14 cellular contexts compared by ENCODE assay signal in the genomic region with DNA sequence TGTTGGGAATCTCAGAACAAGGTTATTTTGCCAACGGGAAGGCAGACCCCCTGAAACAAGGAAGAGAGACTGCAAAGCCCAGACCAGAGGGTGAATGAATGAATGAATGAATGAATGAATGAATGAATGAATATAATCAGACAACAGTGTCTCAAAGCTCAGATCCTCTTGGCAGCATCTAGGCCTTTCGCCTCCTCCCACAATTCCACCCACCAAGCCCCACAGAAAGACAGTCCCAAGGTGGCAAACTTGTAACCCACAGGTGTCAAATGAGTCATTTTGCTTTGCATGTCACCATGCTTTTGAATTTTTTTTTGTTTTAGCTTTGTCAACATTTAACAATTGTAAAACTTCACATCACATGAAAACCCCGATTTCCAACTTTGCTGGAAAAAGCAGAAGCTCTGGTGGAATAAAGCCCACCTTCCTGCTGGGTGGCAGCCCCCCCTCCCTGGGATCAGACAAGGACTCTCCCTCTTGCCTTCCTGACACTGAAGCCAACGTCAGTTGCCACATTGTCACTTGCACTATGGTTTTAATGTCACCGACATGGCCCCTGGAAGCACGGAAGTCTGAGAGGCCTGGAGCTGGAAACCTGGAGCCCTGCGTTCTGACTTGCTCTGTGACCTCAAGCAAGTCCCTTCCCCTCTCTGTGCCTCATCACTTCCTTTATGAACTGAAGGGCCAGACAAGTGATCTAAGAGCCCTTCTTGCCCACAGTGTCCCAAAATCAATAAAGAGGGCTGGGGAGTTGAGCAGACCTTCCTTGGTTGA.
DNase-seq lines count a peak whose midpoint lies in the region; ATAC-seq and TF ChIP-seq lines count a peak whose summit lies in the region.
"Had no signal": no experiment of that assay in that cellular context is flagged by ENCODE, and none has a peak within 500 bp of the region (broad histone marks: within the 10 kb centered on the region; RNA-seq: fewer than 3 reads in every experiment).

No MANE protein-coding gene starts in this region.

- no peaks in the 10 kb centered on the region for H3K36me3 Mint-ChIP-seq in CD8-positive, alpha-beta T cell
- no peaks in the 10 kb centered on the region for H3K36me3 Mint-ChIP-seq in activated T-cell treated with anti-CD3 and anti-CD28 coated beads, Interleukin-2, amount 50 U/mL, for 72 hours (ENCODE audit: insufficient read depth in 2 of 2)
- H3K36me3 Mint-ChIP-seq: mesothelial cell of epicardium had no signal

- H3K4me3 Mint-ChIP-seq in CD8-positive, alpha-beta T cell: peak overlapping the region; percentile 78
- peak overlapping the region in 1 of 2 donors; percentile 27 for H3K4me3 Mint-ChIP-seq in activated T-cell treated with anti-CD3 and anti-CD28 coated beads, Interleukin-2, amount 50 U/mL, for 72 hours
- H3K4me3 Mint-ChIP-seq: mesothelial cell of epicardium had no signal

- intact Hi-C loops in CD8-positive, alpha-beta T cell (cut with DNase I, micrococcal nuclease): loop anchor here (2.0 kb wide), 2 partner anchors 36 to 42 kb away; no protein-coding TSS in a partner anchor
- intact Hi-C loops in spleen (cut with DNase I; ENCODE audit: low total_unique reads): no loop called here

- DNase-seq in CD8-positive, alpha-beta T cell: peak in 4 of 7 experiments; percentile 34 to 65 (median 49)
- DNase-seq in activated T-cell treated with anti-CD3 and anti-CD28 coated beads, Interleukin-2, amount 50 U/mL, for 72 hours: peak; percentile 41 to 46
- DNase-seq in spleen: peak; percentile 55
- no peak for DNase-seq in glomerular visceral epithelial cell (ENCODE audit: extremely low spot score)
- DNase-seq in WERI-Rb-1: no peak
- DNase-seq: anterior cingulate cortex, NCI-H1436 treated with DMSO at 0.1 percent for 48 hours, NCI-H774, testis had no signal

- H3K27me3 Mint-ChIP-seq in CD8-positive, alpha-beta T cell (ENCODE audit: low read depth): no peaks in the 10 kb centered on the region
- H3K27me3 Mint-ChIP-seq in activated T-cell treated with anti-CD3 and anti-CD28 coated beads, Interleukin-2, amount 50 U/mL, for 72 hours (ENCODE audit: low read depth): no peaks in the 10 kb centered on the region

- no peak for TF ChIP-seq POLR2A in spleen (IDR thresholded peaks at IDR 0.05)

- peak; percentile 56 for ATAC-seq in CD8-positive, alpha-beta T cell
- ATAC-seq in activated T-cell treated with anti-CD3 and anti-CD28 coated beads, Interleukin-2, amount 50 U/mL, for 72 hours (replicated peaks in 1 of 2): peak; percentile 74 to 76
- no peak for ATAC-seq in GM21786 (IDR thresholded peaks at IDR 0.05; ENCODE audit: unreplicated experiment)
- ATAC-seq in GM19328 (IDR thresholded peaks at IDR 0.05; ENCODE audit: unreplicated experiment): no peak

- TF ChIP-seq CTCF in CD8-positive, alpha-beta T cell (IDR thresholded peaks at IDR 0.05): no peak
- TF ChIP-seq CTCF in HEK293 (tag by site-specific recombination; IDR thresholded peaks at IDR 0.05) (no peak), spleen (IDR thresholded peaks at IDR 0.05 in 8 of 11, conservative IDR thresholded peaks at IDR 0.05 in 3 of 11) (no peak), WERI-Rb-1 (IDR thresholded peaks at IDR 0.05; ENCODE audit: low read depth, low read length) (no peak)

- no peaks in the 10 kb centered on the region for H3K9me3 Mint-ChIP-seq in CD8-positive, alpha-beta T cell
- H3K9me3 Mint-ChIP-seq in activated T-cell treated with anti-CD3 and anti-CD28 coated beads, Interleukin-2, amount 50 U/mL, for 72 hours: no peaks in the 10 kb centered on the region
- H3K9me3 Mint-ChIP-seq: mesothelial cell of epicardium had no signal

- H3K27ac ChIP-seq in CD8-positive, alpha-beta T cell (ENCODE audit: low read depth, low read length): peak overlapping the region; percentile 57
- H3K27ac ChIP-seq in HEK293 (ENCODE audit: extremely low read depth, low read depth, low read length) (no peak overlapping the region), spleen (peak overlapping the region in 6 of 8 donors; percentile 13 to 81 (median 50)), WERI-Rb-1 (no peak overlapping the region)
- H3K27ac ChIP-seq: BLaER1 treated with 17β-estradiol and CSF1 and Interleukin-3, amounts not matched to agents 10 nM and 100 nM; testis had no signal

- no peaks in the 10 kb centered on the region for H3K9me3 ChIP-seq in CD8-positive, alpha-beta T cell (ENCODE audit: low read length)
- H3K9me3 ChIP-seq in HEK293 (ENCODE audit: control insufficient read depth, insufficient read depth, low read depth, low read length) (no peaks in the 10 kb centered on the region), spleen (no peaks in the 10 kb centered on the region), WERI-Rb-1 (ENCODE audit: severe bottlenecking) (no peaks in the 10 kb centered on the region)
- H3K9me3 ChIP-seq: testis had no signal

- H3K4me1 ChIP-seq in CD8-positive, alpha-beta T cell (ENCODE audit: insufficient read depth, low read length): peaks cover 25% of the 10 kb centered on the region
- no peaks in the 10 kb centered on the region for H3K4me1 ChIP-seq in HEK293 (ENCODE audit: control insufficient read depth, insufficient read depth, low read length)
- peaks cover 0 to 30% (median 2%) of the 10 kb centered on the region in 6 donors for H3K4me1 ChIP-seq in spleen
- H3K4me1 ChIP-seq: testis had no signal

- H3K27me3 ChIP-seq in CD8-positive, alpha-beta T cell (ENCODE audit: insufficient read depth, low read length): no peaks in the 10 kb centered on the region
- H3K27me3 ChIP-seq in spleen (replicated peaks in 1 of 7) (no peaks in the 10 kb centered on the region), WERI-Rb-1 (ENCODE audit: insufficient read depth, low read depth, severe bottlenecking) (no peaks in the 10 kb centered on the region)
- H3K27me3 ChIP-seq: BLaER1 treated with 17β-estradiol and CSF1 and Interleukin-3, amounts not matched to agents 10 nM and 100 nM; testis had no signal

- peak overlapping the region; percentile 92 for H3K27ac Mint-ChIP-seq in CD8-positive, alpha-beta T cell
- H3K27ac Mint-ChIP-seq in activated T-cell treated with anti-CD3 and anti-CD28 coated beads, Interleukin-2, amount 50 U/mL, for 72 hours: no peak overlapping the region
- H3K27ac Mint-ChIP-seq: mesothelial cell of epicardium had no signal

- CTCF ChIA-PET in CD8-positive, alpha-beta T cell (lab: Charles Lee): interaction anchor here (1.4 to 2.5 kb wide), 3 partner anchors 18 to 132 kb away, joined by 6 to 10 read pairs (median 8); no protein-coding TSS in a partner anchor
- CTCF ChIA-PET in HEK293 (lab: Yijun Ruan, JAX): no interaction called here

- H3K36me3 ChIP-seq in CD8-positive, alpha-beta T cell (ENCODE audit: insufficient read depth, low read length): no peaks in the 10 kb centered on the region
- H3K36me3 ChIP-seq in HEK293 (ENCODE audit: control insufficient read depth in 2 of 2, insufficient read depth in 1 of 2, low read length in 2 of 2) (no peaks in the 10 kb centered on the region), spleen (no peaks in the 10 kb centered on the region), WERI-Rb-1 (no peaks in the 10 kb centered on the region)
- H3K36me3 ChIP-seq: BLaER1 treated with 17β-estradiol and CSF1 and Interleukin-3, amounts not matched to agents 10 nM and 100 nM had no signal

- peak overlapping the region; percentile 16 for H3K4me3 ChIP-seq in CD8-positive, alpha-beta T cell (ENCODE audit: low read depth, low read length)
- H3K4me3 ChIP-seq in HEK293 (ENCODE audit: low read depth, low read length) (no peak overlapping the region), spleen (peak overlapping the region in 1 of 8 donors; percentile 49), WERI-Rb-1 (ENCODE audit: low read depth, low read length) (no peak overlapping the region)
- H3K4me3 ChIP-seq: BLaER1 treated with 17β-estradiol and CSF1 and Interleukin-3, amounts not matched to agents 10 nM and 100 nM; testis had no signal

- POLR2A ChIA-PET in CD8-positive, alpha-beta T cell (lab: Charles Lee): interaction anchor here (0.7 to 2.6 kb wide), 5 partner anchors 32 to 139 kb away, joined by 3 to 15 read pairs (median 4); no protein-coding TSS in a partner anchor
- POLR2A ChIA-PET in HEK293 (lab: Yijun Ruan, JAX): no interaction called here

- H3K4me1 Mint-ChIP-seq in CD8-positive, alpha-beta T cell (ENCODE audit: low read depth): peaks cover 34% of the 10 kb centered on the region
- peaks cover 21% of the 10 kb centered on the region for H3K4me1 Mint-ChIP-seq in activated T-cell treated with anti-CD3 and anti-CD28 coated beads, Interleukin-2, amount 50 U/mL, for 72 hours (ENCODE audit: low read depth)

- WGBS in spleen, 5 donors: 64 to 72% (median 68%) methylated on average over 7 of the region's 7 CpGs

TF ChIP-seq in HEK293, 187 proteins besides CTCF, POLR2A, EP300 and RAD21:
- TF ChIP-seq ZNF24 (tag by site-specific recombination; IDR thresholded peaks at IDR 0.05): peak; percentile 81
- no peak for TF ChIP-seq ZXDB (tag by site-specific recombination; IDR thresholded peaks at IDR 0.05)
- TF ChIP-seq ZNF677 (tag by site-specific recombination; IDR thresholded peaks at IDR 0.05): no peak
- TF ChIP-seq SALL2 (tag by site-specific recombination; IDR thresholded peaks at IDR 0.05; ENCODE audit: borderline replicate concordance): no peak
- peak; percentile 91 for TF ChIP-seq SCRT2 (tag by site-specific recombination; IDR thresholded peaks at IDR 0.05)
- TF ChIP-seq ZBTB20 (tag by site-specific recombination; IDR thresholded peaks at IDR 0.05): no peak
- no peak for TF ChIP-seq EGR2 (tag by site-specific recombination; IDR thresholded peaks at IDR 0.05; ENCODE audit: low read depth)
- peak; percentile 52; the same call in 1 of the 2 replicates for TF ChIP-seq SCRT1 (tag by site-specific recombination; IDR thresholded peaks at IDR 0.05; ENCODE audit: borderline replicate concordance)
TF ChIP-seq in HEK293: peak in this region for 3.

Comparison
In these comparisons a context has a peak if more than half of its experiments do, and no peak if none do; other contexts are left out.
1. ATAC-seq: peak in CD8-positive, alpha-beta T cell (single experiment) and activated T-cell treated with anti-CD3 and anti-CD28 coated beads, Interleukin-2, amount 50 U/mL, for 72 hours (2 of 2); none in GM21786 (single experiment) and GM19328 (single experiment).
2. DNase-seq: peak in CD8-positive, alpha-beta T cell (4 of 7), activated T-cell treated with anti-CD3 and anti-CD28 coated beads, Interleukin-2, amount 50 U/mL, for 72 hours (2 of 2) and spleen (single experiment); none in glomerular visceral epithelial cell (single experiment) and WERI-Rb-1 (single experiment).
3. H3K27ac ChIP-seq: peak in CD8-positive, alpha-beta T cell (single experiment) and spleen (6 of 8); none in HEK293 (single experiment) and WERI-Rb-1 (single experiment).